In genomic region chr21:20999567-21000169, GRCh38 we compare ENCODE assay signal across 1 cellular context.
TF ChIP-seq lines count a peak whose summit lies in the region.

No MANE protein-coding gene starts in this region.

TF ChIP-seq in H1, 55 proteins besides CTCF, POLR2A, EP300 and RAD21:
- TF ChIP-seq EGR1 (IDR thresholded peaks at IDR 0.05; ENCODE audit: borderline replicate concordance, low read depth, low read length), result no peak
- TF ChIP-seq SP1 (IDR thresholded peaks at IDR 0.05; ENCODE audit: low read depth, low read length), result no peak
- TF ChIP-seq POU5F1 (IDR thresholded peaks at IDR 0.05; ENCODE audit: low read depth, low read length), result no peak
